29 cellular contexts compared by ENCODE assay signal in genomic region chr1:20381961-20382360, GRCh38.
"Had no signal": no experiment of that assay in that cellular context is flagged by ENCODE, and none has a peak within 500 bp of the region (broad histone marks: within the 10 kb centered on the region; RNA-seq: fewer than 3 reads in every experiment).

No MANE protein-coding gene starts in this region.

- H3K27me3 ChIP-seq: ascending aorta, dorsolateral prefrontal cortex had no signal

- H3K4me3 ChIP-seq: ascending aorta, coronary artery, dorsolateral prefrontal cortex had no signal

- H3K4me1 Mint-ChIP-seq: activated T-helper 17 cell treated with anti-CD3 and anti-CD28 coated beads, Interleukin-2, amount 50 U/mL, for 72 hours; central memory CD8-positive, alpha-beta T cell had no signal

- H3K9me3 ChIP-seq: ascending aorta had no signal

- H3K36me3 ChIP-seq: ascending aorta, brain microvascular endothelial cell, WERI-Rb-1 had no signal

- H3K36me3 Mint-ChIP-seq: activated naive CD8-positive, alpha-beta T cell had no signal

- H3K4me3 Mint-ChIP-seq: activated B cell treated with CpG ODN at 0.5 μM for 24 hours; activated CD8-positive, alpha-beta T cell treated with anti-CD3 and anti-CD28 coated beads for 36 hours; activated naive CD8-positive, alpha-beta T cell; activated T-cell treated with anti-CD3 and anti-CD28 coated beads, Interleukin-2, amount 50 U/mL, for 4 hours; activated T-helper 17 cell treated with anti-CD3 and anti-CD28 coated beads, Interleukin-2, amount 50 U/mL, for 72 hours; central memory CD8-positive, alpha-beta T cell; dendritic cell treated with granulocyte-macrophage colony-stimulating factor and Interleukin-4, amounts not matched to agents 40 ng/mL and 50 ng/mL, for 4 days; endodermal cell; T-helper 17 cell; T-helper 2 cell treated with Interferon-gamma antibody and Interleukin-4, amounts not matched to agents 5 μg/mL and 100 μg/mL, for 36 hours had no signal

- H3K9me3 Mint-ChIP-seq: activated B cell treated with CpG ODN at 0.5 μM for 24 hours; activated T-cell treated with anti-CD3 and anti-CD28 coated beads, Interleukin-2, amount 50 U/mL, for 4 hours; activated T-helper 17 cell treated with anti-CD3 and anti-CD28 coated beads, Interleukin-2, amount 50 U/mL, for 72 hours; central memory CD8-positive, alpha-beta T cell; dendritic cell treated with granulocyte-macrophage colony-stimulating factor and Interleukin-4, amounts not matched to agents 40 ng/mL and 50 ng/mL, for 4 days; endodermal cell; T-helper 2 cell treated with Interferon-gamma antibody and Interleukin-4, amounts not matched to agents 5 μg/mL and 100 μg/mL, for 36 hours had no signal

- ATAC-seq: activated CD4-positive, CD25-positive, alpha-beta regulatory T cell treated with anti-CD3 and anti-CD28 coated beads, Interleukin-2, amount 50 U/mL, for 24 hours; activated CD8-positive, alpha-beta T cell treated with anti-CD3 and anti-CD28 coated beads for 36 hours; activated T-cell treated with anti-CD3 and anti-CD28 coated beads, Interleukin-2, amount 50 U/mL, for 4 hours; activated T-helper 17 cell treated with anti-CD3 and anti-CD28 coated beads, Interleukin-2, amount 50 U/mL, for 72 hours; esophagus mucosa; T-helper 17 cell had no signal

- DNase-seq: activated B cell treated with CpG ODN at 0.5 μM for 24 hours; activated CD4-positive, alpha-beta T cell treated with anti-CD3 and anti-CD28 coated beads for 48 hours; activated CD4-positive, alpha-beta T cell treated with anti-CD3 and anti-CD28 coated beads, Interleukin-2, amount 50 U/mL, for 1 hour; activated CD4-positive, alpha-beta T cell treated with anti-CD3 and anti-CD28 coated beads, Interleukin-2, amount 50 U/mL, for 48 hours; activated CD8-positive, alpha-beta memory T cell treated with anti-CD3 and anti-CD28 coated beads for 24 hours; activated CD8-positive, alpha-beta T cell treated with anti-CD3 and anti-CD28 coated beads for 36 hours; activated effector memory CD4-positive, alpha-beta T cell treated with Interleukin-2 at 50 U/mL for 16 hours; activated gamma-delta T cell treated with Interleukin-2 at 50 U/mL for 16 hours; activated naive CD4-positive, alpha-beta T cell treated with anti-CD3 and anti-CD28 coated beads, Interleukin-2, amount 50 U/mL, for 16 hours; activated naive CD4-positive, alpha-beta T cell treated with Interleukin-2 at 50 U/mL for 16 hours; activated T-cell treated with anti-CD3 and anti-CD28 coated beads, Interleukin-2, amount 50 U/mL, for 4 hours; brain microvascular endothelial cell; dorsolateral prefrontal cortex; effector memory CD4-positive, alpha-beta T cell; endodermal cell; foreskin fibroblast; head of caudate nucleus; T-helper 17 cell; T1000; WERI-Rb-1 had no signal

- H3K4me1 ChIP-seq: ascending aorta had no signal

- H3K27ac Mint-ChIP-seq: activated CD8-positive, alpha-beta T cell treated with anti-CD3 and anti-CD28 coated beads for 36 hours; activated naive CD8-positive, alpha-beta T cell; activated T-helper 17 cell treated with anti-CD3 and anti-CD28 coated beads, Interleukin-2, amount 50 U/mL, for 72 hours; dendritic cell treated with granulocyte-macrophage colony-stimulating factor and Interleukin-4, amounts not matched to agents 40 ng/mL and 50 ng/mL, for 4 days; endodermal cell; T-helper 17 cell; T-helper 2 cell treated with Interferon-gamma antibody and Interleukin-4, amounts not matched to agents 5 μg/mL and 100 μg/mL, for 36 hours had no signal

- H3K27ac ChIP-seq: ascending aorta, brain microvascular endothelial cell, coronary artery, WERI-Rb-1 had no signal
